8 cellular contexts compared by ENCODE assay signal in genomic region chr5:179906294-179906794, GRCh38. TPM values are rescaled to one million over a fixed set of nuclear protein-coding genes. Genes with fewer than 3 reads are reported as not detected.
DNase-seq lines count a peak whose midpoint lies in the region; ATAC-seq, FAIRE-seq and TF ChIP-seq lines count a peak whose summit lies in the region.

No MANE protein-coding gene starts in this region.

- H3K9me3 ChIP-seq in keratinocyte (ENCODE audit: control insufficient read depth, low read depth, low read length) (no peaks in the 10 kb centered on the region), thoracic aorta (no peaks in the 10 kb centered on the region)

- H3K9ac ChIP-seq in keratinocyte (ENCODE audit: control insufficient read depth, extremely low read depth, insufficient read depth, low read length), result peak overlapping the region; percentile 80

- TF ChIP-seq CTCF in keratinocyte (optimal IDR thresholded peaks at IDR 0.05 in 1 of 3, IDR thresholded peaks at IDR 0.05 in 1 of 3, conservative IDR thresholded peaks at IDR 0.05 in 1 of 3; ENCODE audit: extremely low read depth in 1 of 3, insufficient read depth in 2 of 3, low read length in 3 of 3) (no peak), thoracic aorta (IDR thresholded peaks at IDR 0.05) (no peak)

- H4K20me1 ChIP-seq in keratinocyte (ENCODE audit: control insufficient read depth, extremely low read depth, insufficient read depth, low read length), result peaks cover 2% of the 10 kb centered on the region

- FAIRE-seq in keratinocyte (lab: Jason Lieb, UNC), result no peak

- no peak for DNase-seq in activated CD4-positive, alpha-beta T cell treated with anti-CD3 and anti-CD28 coated beads, Interleukin-2, amount 10 ng/mL, durations not matched to agents 7 days and 5 days
- DNase-seq in activated CD4-positive, alpha-beta T cell treated with anti-CD3 and anti-CD28 coated beads, Interleukin-2, amount 50 U/mL, for 1 hour, result no peak
- DNase-seq in keratinocyte (ENCODE audit: low read depth, low spot score) (no peak), thoracic aorta (ENCODE audit: low spot score) (no peak)
- DNase-seq in stimulated activated CD4-positive, alpha-beta T cell treated with anti-CD3 and anti-CD28 coated beads, Interleukin-4, amount 100 ng/mL, for 1 hour, result no peak

- no peaks in the 10 kb centered on the region for H3K9me3 Mint-ChIP-seq in activated CD4-positive, alpha-beta T cell treated with anti-CD3 and anti-CD28 coated beads, Interleukin-2, amount 10 ng/mL, durations not matched to agents 7 days and 5 days
- no peaks in the 10 kb centered on the region for H3K9me3 Mint-ChIP-seq in activated T-helper 17 cell treated with anti-CD3 and anti-CD28 coated beads, Interleukin-2, amount 50 U/mL, for 72 hours

- H3K4me1 Mint-ChIP-seq in activated CD4-positive, alpha-beta T cell treated with anti-CD3 and anti-CD28 coated beads, Interleukin-2, amount 10 ng/mL, durations not matched to agents 7 days and 5 days, result peaks cover 22% of the 10 kb centered on the region
- H3K4me1 Mint-ChIP-seq in activated T-helper 17 cell treated with anti-CD3 and anti-CD28 coated beads, Interleukin-2, amount 50 U/mL, for 72 hours, result peaks cover 4% of the 10 kb centered on the region

- H3K79me2 ChIP-seq in keratinocyte (ENCODE audit: control insufficient read depth, insufficient read depth, low read length), result peaks cover 52% of the 10 kb centered on the region

- ATAC-seq in activated T-helper 17 cell treated with anti-CD3 and anti-CD28 coated beads, Interleukin-2, amount 50 U/mL, for 72 hours (replicated peaks), result no peak
- ATAC-seq in thoracic aorta (ENCODE audit: insufficient number of reproducible peaks, low FRiP score, low read depth) (no peak), HG03442 (IDR thresholded peaks at IDR 0.05; ENCODE audit: unreplicated experiment) (no peak), GM21576 (IDR thresholded peaks at IDR 0.05; ENCODE audit: unreplicated experiment) (no peak)

- peak overlapping the region; percentile 43 for H3K27ac ChIP-seq in keratinocyte (ENCODE audit: control insufficient read depth, insufficient read depth, low read length)
- no peak overlapping the region for H3K27ac ChIP-seq in thoracic aorta

- peak overlapping the region; percentile 92 for H3K4me2 ChIP-seq in keratinocyte (ENCODE audit: control insufficient read depth, extremely low read depth, insufficient read depth, low read depth, low read length)

- H3K36me3 ChIP-seq in keratinocyte (ENCODE audit: control insufficient read depth in 2 of 2, extremely low read depth in 1 of 2, insufficient read depth in 2 of 2, low read length in 2 of 2), result peaks cover 15 to 24% of the 10 kb centered on the region in 2 experiments
- peaks cover 10% of the 10 kb centered on the region for H3K36me3 ChIP-seq in thoracic aorta

- H3K27ac Mint-ChIP-seq in activated CD4-positive, alpha-beta T cell treated with anti-CD3 and anti-CD28 coated beads, Interleukin-2, amount 10 ng/mL, durations not matched to agents 7 days and 5 days, result peak overlapping the region; percentile 50
- H3K27ac Mint-ChIP-seq in activated T-helper 17 cell treated with anti-CD3 and anti-CD28 coated beads, Interleukin-2, amount 50 U/mL, for 72 hours, result peak overlapping the region; percentile 27

- H3K27me3 ChIP-seq in keratinocyte (ENCODE audit: control insufficient read depth, extremely low read depth, insufficient read depth, low read length), result no peaks in the 10 kb centered on the region
- no peaks in the 10 kb centered on the region for H3K27me3 ChIP-seq in thoracic aorta (replicated peaks; ENCODE audit: insufficient read depth)

- CTCF ChIA-PET in activated CD4-positive, alpha-beta T cell treated with anti-CD3 and anti-CD28 coated beads, Interleukin-2, amount 10 ng/mL, durations not matched to agents 7 days and 5 days (lab: Charles Lee), result interaction anchor here (1.0 to 2.4 kb wide), 5 partner anchors 10 to 308 kb away, joined by 3 to 7 read pairs (median 4); no protein-coding TSS in a partner anchor

- peaks cover 12% of the 10 kb centered on the region for H3K36me3 Mint-ChIP-seq in activated CD4-positive, alpha-beta T cell treated with anti-CD3 and anti-CD28 coated beads, Interleukin-2, amount 10 ng/mL, durations not matched to agents 7 days and 5 days (ENCODE audit: low read depth)
- peaks cover 38% of the 10 kb centered on the region for H3K36me3 Mint-ChIP-seq in activated T-helper 17 cell treated with anti-CD3 and anti-CD28 coated beads, Interleukin-2, amount 50 U/mL, for 72 hours (ENCODE audit: low read depth)

- H3K4me3 ChIP-seq in keratinocyte (ENCODE audit: control insufficient read depth in 2 of 3, extremely low read depth in 1 of 3, insufficient read depth in 2 of 3, low read depth in 1 of 3, low read length in 3 of 3) (peak overlapping the region; percentile 72 to 85 (median 82)), thoracic aorta (peak overlapping the region; percentile 84)

- H3K9me1 ChIP-seq in keratinocyte (ENCODE audit: control insufficient read depth, extremely low read depth, insufficient read depth, low read length), result no peaks in the 10 kb centered on the region

- H3K27me3 Mint-ChIP-seq in activated CD4-positive, alpha-beta T cell treated with anti-CD3 and anti-CD28 coated beads, Interleukin-2, amount 10 ng/mL, durations not matched to agents 7 days and 5 days, result no peaks in the 10 kb centered on the region
- no peaks in the 10 kb centered on the region for H3K27me3 Mint-ChIP-seq in activated T-helper 17 cell treated with anti-CD3 and anti-CD28 coated beads, Interleukin-2, amount 50 U/mL, for 72 hours

- no peak overlapping the region for H2AFZ ChIP-seq in keratinocyte (ENCODE audit: control insufficient read depth, low read length)

- dilution Hi-C loops in keratinocyte (cut with MboI; ENCODE audit: extremely low pct_ligation_motif_present, low sequenced_read_pairs), result no loop called here

- peaks cover 12% of the 10 kb centered on the region for H3K4me1 ChIP-seq in keratinocyte (ENCODE audit: control insufficient read depth, extremely low read depth, insufficient read depth, low read length)
- peaks cover 10 to 24% of the 10 kb centered on the region in 2 donors for H3K4me1 ChIP-seq in thoracic aorta (ENCODE audit: control insufficient read depth in 1 of 2, low read depth in 2 of 2)

- H3K4me3 Mint-ChIP-seq in activated CD4-positive, alpha-beta T cell treated with anti-CD3 and anti-CD28 coated beads, Interleukin-2, amount 10 ng/mL, durations not matched to agents 7 days and 5 days, result peak overlapping the region; percentile 82
- peak overlapping the region; percentile 82 for H3K4me3 Mint-ChIP-seq in activated T-helper 17 cell treated with anti-CD3 and anti-CD28 coated beads, Interleukin-2, amount 50 U/mL, for 72 hours

- POLR2A ChIA-PET in activated CD4-positive, alpha-beta T cell treated with anti-CD3 and anti-CD28 coated beads, Interleukin-2, amount 10 ng/mL, durations not matched to agents 7 days and 5 days (lab: Charles Lee), result no interaction called here

RNA-seq across cellular contexts. Expression of gene TBC1D9B, which starts 1.4 kb away (rescaled TPM):
- 10 to 100 TPM; 86.4 to 92.9 TPM for total RNA-seq in activated CD4-positive, alpha-beta T cell treated with anti-CD3 and anti-CD28 coated beads, Interleukin-2, amount 10 ng/mL, durations not matched to agents 7 days and 5 days
- total RNA-seq in activated T-helper 17 cell treated with anti-CD3 and anti-CD28 coated beads, Interleukin-2, amount 50 U/mL, for 72 hours, result 100 to 1,000 TPM in 1 of 2 donors, 10 to 100 TPM in 1; 96.5 to 116 TPM
- 51.4 to 69.2 TPM (median 61.0 TPM) in 3 replicates for polyA plus RNA-seq in keratinocyte
- 27.7 TPM for polyA plus RNA-seq in keratinocyte (2011; ENCODE audit: low read depth)
- 36.2 and 57.0 TPM in 2 replicates for polyA plus RNA-seq in keratinocyte (2011; cell fraction: cytosol; rRNA removed)
- 148 and 174 TPM in 2 replicates for polyA plus RNA-seq in keratinocyte (2011; cell fraction: nucleus; rRNA removed)
- polyA plus RNA-seq in keratinocyte (2012; ENCODE audit: low replicate concordance), result 55.7 and 70.7 TPM in 2 replicates
- polyA minus RNA-seq in keratinocyte, result 70.4 to 151 TPM (median 74.1 TPM) in 3 replicates
- polyA minus RNA-seq in keratinocyte (2011; cell fraction: cytosol; rRNA and poly(A)+ RNA removed), result 80.6 TPM
- polyA minus RNA-seq in keratinocyte (2011; cell fraction: nucleus; rRNA and poly(A)+ RNA removed), result 92.4 and 101 TPM in 2 replicates
- 100 to 1,000 TPM in 1 of 2 donors, 10 to 100 TPM in 1; 91.9 to 104 TPM for total RNA-seq in thoracic aorta

RNA-seq across cellular contexts. Expression of gene MRNIP, which starts 47.7 kb away (rescaled TPM):
- 10 to 100 TPM; 11.7 to 16.8 TPM for total RNA-seq in activated CD4-positive, alpha-beta T cell treated with anti-CD3 and anti-CD28 coated beads, Interleukin-2, amount 10 ng/mL, durations not matched to agents 7 days and 5 days
- total RNA-seq in activated T-helper 17 cell treated with anti-CD3 and anti-CD28 coated beads, Interleukin-2, amount 50 U/mL, for 72 hours, result 10 to 100 TPM; 17.4 to 35.2 TPM
- polyA plus RNA-seq in keratinocyte, result 12.3 to 19.9 TPM (median 14.9 TPM) in 3 replicates
- polyA plus RNA-seq in keratinocyte (2011; ENCODE audit: low read depth), result 10.0 TPM
- 5.1 and 5.7 TPM in 2 replicates for polyA plus RNA-seq in keratinocyte (2011; cell fraction: cytosol; rRNA removed)
- 97.9 and 116 TPM in 2 replicates for polyA plus RNA-seq in keratinocyte (2011; cell fraction: nucleus; rRNA removed)
- 10.0 and 27.9 TPM in 2 replicates for polyA plus RNA-seq in keratinocyte (2012; ENCODE audit: low replicate concordance)
- polyA minus RNA-seq in keratinocyte, result 7.6 to 12.9 TPM (median 12.3 TPM) in 3 replicates
- 3.3 TPM for polyA minus RNA-seq in keratinocyte (2011; cell fraction: cytosol; rRNA and poly(A)+ RNA removed)
- 9.5 and 21.6 TPM in 2 replicates for polyA minus RNA-seq in keratinocyte (2011; cell fraction: nucleus; rRNA and poly(A)+ RNA removed)
- 10 to 100 TPM; 46.2 to 54.2 TPM for total RNA-seq in thoracic aorta
